In genomic region chr12:62543324-62543723, GRCh38 we compare ENCODE assay signal across 18 cellular contexts.
DNase-seq lines count a peak whose midpoint lies in the region; ATAC-seq and TF ChIP-seq lines count a peak whose summit lies in the region.
"Had no signal": no experiment of that assay in that cellular context is flagged by ENCODE, and none has a peak within 500 bp of the region (broad histone marks: within the 10 kb centered on the region; RNA-seq: fewer than 3 reads in every experiment).

No MANE protein-coding gene starts in this region.

- no peaks in the 10 kb centered on the region for H3K27me3 ChIP-seq in Karpas-422 (ENCODE audit: low read length)
- H3K27me3 ChIP-seq: BLaER1 treated with 17β-estradiol and CSF1 and Interleukin-3, amounts not matched to agents 10 nM and 100 nM had no signal

- H2AFZ ChIP-seq in Karpas-422 (ENCODE audit: low read length), result no peak overlapping the region

- peak overlapping the region; percentile 15 to 52 for H3K27ac Mint-ChIP-seq in stimulated activated naive CD8-positive, alpha-beta T cell treated with anti-CD3 and anti-CD28 coated beads, Interleukin-15, amount 100 ng/mL, for 72 hours
- H3K27ac Mint-ChIP-seq in activated B cell treated with CpG ODN at 0.5 μM for 24 hours, result peak overlapping the region; percentile 24
- peak overlapping the region; percentile 76 for H3K27ac Mint-ChIP-seq in progenitor cell of endocrine pancreas
- H3K27ac Mint-ChIP-seq: B cell; CD8-positive, alpha-beta T cell had no signal

- no peak overlapping the region for H3K4me3 ChIP-seq in Karpas-422 (ENCODE audit: low read length)
- H3K4me3 ChIP-seq: BLaER1 treated with 17β-estradiol and CSF1 and Interleukin-3, amounts not matched to agents 10 nM and 100 nM; GM12878 had no signal

- no peaks in the 10 kb centered on the region for H3K27me3 Mint-ChIP-seq in stimulated activated naive CD8-positive, alpha-beta T cell treated with anti-CD3 and anti-CD28 coated beads, Interleukin-15, amount 100 ng/mL, for 72 hours
- H3K27me3 Mint-ChIP-seq in activated B cell treated with CpG ODN at 0.5 μM for 24 hours (no peaks in the 10 kb centered on the region), progenitor cell of endocrine pancreas (no peaks in the 10 kb centered on the region)
- H3K27me3 Mint-ChIP-seq: B cell had no signal

- H3K9me3 Mint-ChIP-seq in stimulated activated naive CD8-positive, alpha-beta T cell treated with anti-CD3 and anti-CD28 coated beads, Interleukin-15, amount 100 ng/mL, for 72 hours, result no peaks in the 10 kb centered on the region
- H3K9me3 Mint-ChIP-seq in activated B cell treated with CpG ODN at 0.5 μM for 24 hours (no peaks in the 10 kb centered on the region), progenitor cell of endocrine pancreas (ENCODE audit: low read depth) (no peaks in the 10 kb centered on the region)
- H3K9me3 Mint-ChIP-seq: CD8-positive, alpha-beta T cell; H9 had no signal

- peaks cover 16% of the 10 kb centered on the region for H3K4me1 Mint-ChIP-seq in stimulated activated naive CD8-positive, alpha-beta T cell treated with anti-CD3 and anti-CD28 coated beads, Interleukin-15, amount 100 ng/mL, for 72 hours
- H3K4me1 Mint-ChIP-seq in activated B cell treated with CpG ODN at 0.5 μM for 24 hours (no peaks in the 10 kb centered on the region), progenitor cell of endocrine pancreas (ENCODE audit: low read depth) (no peaks in the 10 kb centered on the region)
- H3K4me1 Mint-ChIP-seq: B cell, H9 had no signal

- no peaks in the 10 kb centered on the region for H3K79me2 ChIP-seq in Karpas-422 (ENCODE audit: low read length)

- H3K4me1 ChIP-seq in Karpas-422 (ENCODE audit: low read length), result 0 out of 2 replicates have a peak, but pooled peaks cover 5% of the 10 kb centered on the region
- H3K4me1 ChIP-seq: BLaER1 treated with 17β-estradiol and CSF1 and Interleukin-3, amounts not matched to agents 10 nM and 100 nM had no signal

- H3K36me3 Mint-ChIP-seq in activated B cell treated with CpG ODN at 0.5 μM for 24 hours (ENCODE audit: low read depth), result peaks cover 71% of the 10 kb centered on the region
- H3K36me3 Mint-ChIP-seq in progenitor cell of endocrine pancreas (ENCODE audit: insufficient read depth), result peaks cover 15% of the 10 kb centered on the region

- intact Hi-C loops in activated B cell treated with CpG ODN at 0.5 μM for 24 hours (cut with micrococcal nuclease), result no loop called here

- no peaks in the 10 kb centered on the region for H3K9me3 ChIP-seq in Karpas-422 (ENCODE audit: low read length)
- H3K9me3 ChIP-seq: BLaER1 treated with 17β-estradiol and CSF1 and Interleukin-3, amounts not matched to agents 10 nM and 100 nM had no signal

- POLR2A ChIA-PET in activated B cell treated with CpG ODN at 0.5 μM for 24 hours (lab: Charles Lee), result no interaction called here

- no peak overlapping the region for H3K9ac ChIP-seq in Karpas-422 (ENCODE audit: low read length)
- H3K9ac ChIP-seq: BLaER1 treated with 17β-estradiol and CSF1 and Interleukin-3, amounts not matched to agents 10 nM and 100 nM had no signal

- DNase-seq in stimulated activated naive CD8-positive, alpha-beta T cell treated with anti-CD3 and anti-CD28 coated beads, Interleukin-15, amount 100 ng/mL, for 72 hours, result no peak
- DNase-seq in stimulated activated naive CD8-positive, alpha-beta T cell treated with anti-CD3 and anti-CD28 coated beads, Interleukin-15, Interleukin-2, amounts not matched to agents 100 U/mL and 50 U/mL, for 24 hours, result no peak
- DNase-seq in activated B cell treated with CpG ODN at 0.5 μM for 24 hours, result no peak
- DNase-seq in progenitor cell of endocrine pancreas (ENCODE audit: low spot score, unreplicated experiment), result no peak
- DNase-seq in NCI-H345 treated with DMSO at 0.1 percent for 48 hours (lab: John Stamatoyannopoulos, UW; ENCODE audit: unreplicated experiment), result no peak
- no peak for DNase-seq in Karpas-422
- no peak for DNase-seq in AG08395 (ENCODE audit: low spot score)
- DNase-seq: 8988T; CD8-positive, alpha-beta T cell; DMS 273 treated with DMSO at 0.1 percent for 48 hours; DMS53; DND-41; EL; GOT3; H9 had no signal

- peaks cover 41% of the 10 kb centered on the region; the same call in 1 of the 2 replicates for H3K36me3 ChIP-seq in Karpas-422 (ENCODE audit: insufficient read depth, low read length)

- H3K4me2 ChIP-seq in Karpas-422 (ENCODE audit: low read depth, low read length, poor library complexity, severe bottlenecking), result no peak overlapping the region
- H3K4me2 ChIP-seq: BLaER1 treated with 17β-estradiol and CSF1 and Interleukin-3, amounts not matched to agents 10 nM and 100 nM had no signal

- CTCF ChIA-PET in activated B cell treated with CpG ODN at 0.5 μM for 24 hours (lab: Charles Lee), result no interaction called here

- no peaks in the 10 kb centered on the region for H3K9me2 ChIP-seq in Karpas-422 (replicated peaks; ENCODE audit: insufficient read depth, low read length)

- no peak overlapping the region for H3K4me3 Mint-ChIP-seq in stimulated activated naive CD8-positive, alpha-beta T cell treated with anti-CD3 and anti-CD28 coated beads, Interleukin-15, amount 100 ng/mL, for 72 hours
- no peak overlapping the region for H3K4me3 Mint-ChIP-seq in activated B cell treated with CpG ODN at 0.5 μM for 24 hours
- H3K4me3 Mint-ChIP-seq in progenitor cell of endocrine pancreas (ENCODE audit: low read depth), result no peak overlapping the region
- H3K4me3 Mint-ChIP-seq: B cell; CD8-positive, alpha-beta T cell; H9 had no signal

- TF ChIP-seq CTCF in activated B cell treated with CpG ODN at 0.5 μM for 24 hours (IDR thresholded peaks at IDR 0.05), result no peak
- no peak for TF ChIP-seq CTCF in progenitor cell of endocrine pancreas (IDR thresholded peaks at IDR 0.05; ENCODE audit: unreplicated experiment)

- H4K20me1 ChIP-seq in Karpas-422 (ENCODE audit: insufficient read depth, low read depth, low read length), result no peaks in the 10 kb centered on the region
- H4K20me1 ChIP-seq: BLaER1 treated with 17β-estradiol and CSF1 and Interleukin-3, amounts not matched to agents 10 nM and 100 nM had no signal

- no peak overlapping the region for H3K27ac ChIP-seq in Karpas-422 (ENCODE audit: low read length)
- H3K27ac ChIP-seq: BLaER1 treated with 17β-estradiol and CSF1 and Interleukin-3, amounts not matched to agents 10 nM and 100 nM had no signal

- ATAC-seq in stimulated activated naive CD8-positive, alpha-beta T cell treated with anti-CD3 and anti-CD28 coated beads, Interleukin-15, amount 100 ng/mL, for 72 hours, result no peak
- ATAC-seq in stimulated activated naive CD8-positive, alpha-beta T cell treated with anti-CD3 and anti-CD28 coated beads, Interleukin-15, Interleukin-2, amounts not matched to agents 100 U/mL and 50 U/mL, for 24 hours, result no peak
- ATAC-seq in activated B cell treated with CpG ODN at 0.5 μM for 24 hours (ENCODE audit: low read depth), result no peak
- ATAC-seq: CD8-positive, alpha-beta T cell; GM12878 had no signal

Comparison
In these comparisons a context has a peak if more than half of its experiments do, and no peak if none do; other contexts are left out.
1. H3K27ac Mint-ChIP-seq: peak in every context shown above with its lines; median percentile 76 in progenitor cell of endocrine pancreas; 34 in stimulated activated naive CD8-positive, alpha-beta T cell treated with anti-CD3 and anti-CD28 coated beads, Interleukin-15, amount 100 ng/mL, for 72 hours; 24 in activated B cell treated with CpG ODN at 0.5 μM for 24 hours.